ENCODE assay signal across 10 cellular contexts in genomic region chr14:71054706-71055105, GRCh38.
"Had no signal": no experiment of that assay in that cellular context is flagged by ENCODE, and none has a peak within 500 bp of the region (broad histone marks: within the 10 kb centered on the region; RNA-seq: fewer than 3 reads in every experiment).

No MANE protein-coding gene starts in this region.

- H3K27ac Mint-ChIP-seq: HFFc6, IgD-negative memory B cell had no signal

- H3K4me1 ChIP-seq: HAP-1 had no signal

- H3K27me3 Mint-ChIP-seq: IgD-negative memory B cell had no signal

- H3K4me3 ChIP-seq: GM23248, HAP-1 had no signal

- H3K4me3 Mint-ChIP-seq: HFFc6, IgD-negative memory B cell had no signal

- H3K4me2 ChIP-seq: KMS-11 had no signal

- H3K9ac ChIP-seq: GM23248, KMS-11 had no signal

- DNase-seq: GM23248, GOT3, H7, HFFc6, KBM-7 had no signal

- H3K4me1 Mint-ChIP-seq: IgD-negative memory B cell had no signal

- H3K9me3 Mint-ChIP-seq: HFFc6, IgD-negative memory B cell had no signal

- H2AFZ ChIP-seq: GM23248 had no signal

- H3K9me3 ChIP-seq: HAP-1 had no signal

- H3K27ac ChIP-seq: GM23248, HL-60, KMS-11 had no signal

- ATAC-seq: HCT116 had no signal
